ENCODE assay signal across 8 cellular contexts in genomic region chr4:3765271-3766206, GRCh38. TPM values are rescaled to one million over a fixed set of nuclear protein-coding genes. Genes with fewer than 3 reads are reported as not detected.
DNase-seq lines count a peak whose midpoint lies in the region; ATAC-seq, FAIRE-seq and TF ChIP-seq lines count a peak whose summit lies in the region.

No MANE protein-coding gene starts in this region.

- H3K4me2 ChIP-seq in BLaER1 = peak overlapping the region; percentile 91
- H3K4me2 ChIP-seq in K562 (ENCODE audit: insufficient read depth, low read length) = no peak overlapping the region

- POLR2A ChIA-PET in K562 (lab: Yijun Ruan, JAX) = interaction anchor here (0.5 to 0.9 kb wide), 3 partner anchors 17 to 285 kb away, joined by 3 read pairs; no protein-coding TSS in a partner anchor

- peaks cover 69% of the 10 kb centered on the region for H3K4me1 ChIP-seq in BLaER1
- peaks cover 0 to 18% of the 10 kb centered on the region in 2 experiments; a peak in 2 of 5 replicates for H3K4me1 ChIP-seq in K562 (replicated peaks in 1 of 2; ENCODE audit: control insufficient read depth in 2 of 2, insufficient read depth in 2 of 2, low read length in 2 of 2)
- H3K4me1 ChIP-seq in suprapubic skin = peaks cover 20% of the 10 kb centered on the region

- peak overlapping the region; percentile 35; the same call in 1 of the 2 replicates for H3K27ac ChIP-seq in BLaER1
- no peak overlapping the region for H3K27ac ChIP-seq in K562 (ENCODE audit: extremely low read depth, low read depth, low read length)
- H3K27ac ChIP-seq in suprapubic skin = no peak overlapping the region

- WGBS in K562 (ENCODE audit: insufficient coverage, low coverage, missing lambda C conversion rate) = 15% methylated on average over 29 of the region's 135 CpGs
- WGBS in suprapubic skin = 3% methylated on average over 12 of the region's 135 CpGs

- FAIRE-seq in K562 (lab: Jason Lieb, UNC) = no peak

- peak; percentile 95 for ATAC-seq in K562
- ATAC-seq in GM21529 (IDR thresholded peaks at IDR 0.05; ENCODE audit: unreplicated experiment) = no peak
- no peak for ATAC-seq in GM18498 (IDR thresholded peaks at IDR 0.05; ENCODE audit: unreplicated experiment)

- H3K27me3 ChIP-seq in BLaER1 = peaks cover 18% of the 10 kb centered on the region
- H3K27me3 ChIP-seq in K562 (ENCODE audit: control insufficient read depth in 2 of 2, insufficient read depth in 2 of 2, low read length in 2 of 2) = peaks cover 2 to 18% of the 10 kb centered on the region in 2 experiments; a peak in 2 of 5 replicates
- peaks cover 68% of the 10 kb centered on the region for H3K27me3 ChIP-seq in suprapubic skin

- TF ChIP-seq POLR2A in K562 (conservative IDR thresholded peaks at IDR 0.05) = no peak
- TF ChIP-seq POLR2A in suprapubic skin (IDR thresholded peaks at IDR 0.05) = no peak

- peaks cover 31% of the 10 kb centered on the region for H3K27me3 Mint-ChIP-seq in IgD-negative memory B cell

- peaks cover 0 to 2% (median 0%) of the 10 kb centered on the region in 3 donors for H3K9me3 Mint-ChIP-seq in IgD-negative memory B cell

- no peak for TF ChIP-seq EP300 in K562 (IDR thresholded peaks at IDR 0.05; ENCODE audit: low read length)
- TF ChIP-seq EP300 in suprapubic skin (IDR thresholded peaks at IDR 0.05) = no peak

- in situ Hi-C loops in K562 (cut with MboI) = no loop called here

- H3K9ac ChIP-seq in BLaER1 (peak overlapping the region; percentile 65), K562 (ENCODE audit: insufficient read depth in 1 of 2, low read depth in 2 of 2, low read length in 2 of 2) (no peak overlapping the region)

- H4K20me1 ChIP-seq in BLaER1 = peaks cover 36% of the 10 kb centered on the region
- peaks cover 4% of the 10 kb centered on the region; the same call in 1 of the 2 replicates for H4K20me1 ChIP-seq in K562 (replicated peaks; ENCODE audit: control insufficient read depth, insufficient read depth, low read length)

- H3K4me3 ChIP-seq in BLaER1 (peak overlapping the region; percentile 74), K562 (no peak overlapping the region), suprapubic skin (peak overlapping the region; percentile 44)

- no peaks in the 10 kb centered on the region for H3K9me1 ChIP-seq in K562 (ENCODE audit: control insufficient read depth, insufficient read depth, low read length)

- peak; percentile 53 to 86 (median 80) for DNase-seq in K562 (ENCODE audit: extremely low read depth in 1 of 4, low spot score in 3 of 4)
- peak; percentile 80 for DNase-seq in iris pigment epithelial cell (ENCODE audit: low read depth)
- DNase-seq in suprapubic skin (ENCODE audit: low spot score in 2 of 2) = no peak
- DNase-seq in stimulated activated CD4-positive, alpha-beta T cell treated with anti-CD3 and anti-CD28 coated beads, Interleukin-12 subunit alpha, Interleukin-12 subunit beta, amount 100 ng/mL, for 4 hours = no peak

- no peaks in the 10 kb centered on the region for H3K79me2 ChIP-seq in K562 (ENCODE audit: control insufficient read depth, insufficient read depth, low read length)

- H3K27ac Mint-ChIP-seq in IgD-negative memory B cell = no peak overlapping the region

- no peak for TF ChIP-seq RAD21 in K562 (CRISPR knock-in tag; conservative IDR thresholded peaks at IDR 0.05 in 1 of 2, IDR thresholded peaks at IDR 0.05 in 1 of 2)

- intact Hi-C loops in K562 (cut with micrococcal nuclease) = no loop called here

- H3K4me3 Mint-ChIP-seq in IgD-negative memory B cell = peak overlapping the region in 3 of 4 donors; percentile 38 to 74 (median 41)

- TF ChIP-seq CTCF in K562 (IDR thresholded peaks at IDR 0.05 in 2 of 3, conservative IDR thresholded peaks at IDR 0.05 in 1 of 3; ENCODE audit: insufficient read depth in 2 of 3, low read depth in 1 of 3, low read length in 3 of 3) (peak in 2 of 3 experiments; percentile 29 to 46; a peak in 2 of 6 replicates), suprapubic skin (IDR thresholded peaks at IDR 0.05) (no peak)

- no peaks in the 10 kb centered on the region for H3K36me3 Mint-ChIP-seq in IgD-negative memory B cell

- no TSS peak for BruUV-seq in K562 (replicated peaks; lab: Mats Ljungman, UMichigan)

- H3K9me3 ChIP-seq in BLaER1 (no peaks in the 10 kb centered on the region), K562 (replicated peaks; ENCODE audit: control insufficient read depth, insufficient read depth, low read depth, low read length) (no peaks in the 10 kb centered on the region), suprapubic skin (no peaks in the 10 kb centered on the region)

- H3K36me3 ChIP-seq in BLaER1 (no peaks in the 10 kb centered on the region), K562 (ENCODE audit: control insufficient read depth, insufficient read depth, low read length) (no peaks in the 10 kb centered on the region), suprapubic skin (no peaks in the 10 kb centered on the region)

- no peak overlapping the region for H2AFZ ChIP-seq in K562 (ENCODE audit: low read depth, low read length)

- CTCF ChIA-PET in K562 (lab: Yijun Ruan, JAX; ENCODE audit: low intra/inter-chr PET ratio) = no interaction called here

- peaks cover 0 to 4% (median 1%) of the 10 kb centered on the region in 3 donors for H3K4me1 Mint-ChIP-seq in IgD-negative memory B cell

TF ChIP-seq in K562, 482 proteins besides CTCF, POLR2A, EP300 and RAD21 (continues in another document):
- TF ChIP-seq SMAD4 (CRISPR knock-in tag; conservative IDR thresholded peaks at IDR 0.05) (peak; percentile 80), E2F6 (IDR thresholded peaks at IDR 0.05; ENCODE audit: borderline replicate concordance in 1 of 2, extremely low read depth in 1 of 2, insufficient read depth in 1 of 2, insufficient read length in 1 of 2, low read depth in 1 of 2, low read length in 1 of 2, poor library complexity in 1 of 2, severe bottlenecking in 1 of 2) (peak in 1 of 2 experiments; percentile 62), EWSR1 (IDR thresholded peaks at IDR 0.05; ENCODE audit: borderline replicate concordance, low read depth, partially characterized antibody) (no peak), ZNF280B (CRISPR knock-in tag; IDR thresholded peaks at IDR 0.05) (no peak), CTBP1 (IDR thresholded peaks at IDR 0.05; ENCODE audit: borderline replicate concordance) (peak; percentile 55; the same call in 1 of the 2 replicates), ZNF140 (CRISPR knock-in tag; IDR thresholded peaks at IDR 0.05) (no peak), NR4A1 (CRISPR knock-in tag; IDR thresholded peaks at IDR 0.05) (no peak), NR4A1 (tag; IDR thresholded peaks at IDR 0.05) (no peak), MBD2 (IDR thresholded peaks at IDR 0.05; ENCODE audit: borderline replicate concordance, low read depth) (no peak)
- TF ChIP-seq, protein P1, sequence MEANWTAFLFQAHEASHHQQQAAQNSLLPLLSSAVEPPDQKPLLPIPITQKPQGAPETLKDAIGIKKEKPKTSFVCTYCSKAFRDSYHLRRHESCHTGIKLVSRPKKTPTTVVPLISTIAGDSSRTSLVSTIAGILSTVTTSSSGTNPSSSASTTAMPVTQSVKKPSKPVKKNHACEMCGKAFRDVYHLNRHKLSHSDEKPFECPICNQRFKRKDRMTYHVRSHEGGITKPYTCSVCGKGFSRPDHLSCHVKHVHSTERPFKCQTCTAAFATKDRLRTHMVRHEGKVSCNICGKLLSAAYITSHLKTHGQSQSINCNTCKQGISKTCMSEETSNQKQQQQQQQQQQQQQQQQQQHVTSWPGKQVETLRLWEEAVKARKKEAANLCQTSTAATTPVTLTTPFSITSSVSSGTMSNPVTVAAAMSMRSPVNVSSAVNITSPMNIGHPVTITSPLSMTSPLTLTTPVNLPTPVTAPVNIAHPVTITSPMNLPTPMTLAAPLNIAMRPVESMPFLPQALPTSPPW (CRISPR knock-in tag; IDR thresholded peaks at IDR 0.05) = peak; percentile 38; the same call in 1 of the 2 replicates

RNA-seq across cellular contexts. Expression of gene ADRA2C, which starts 0.6 kb away (rescaled TPM):
- not detected for polyA plus RNA-seq in IgD-negative memory B cell
- 0.32 and 1.0 TPM in 2 replicates for total RNA-seq in K562 (2011; cell fraction: chromatin; rRNA removed; ENCODE audit: low replicate concordance)
- 1.2 and 1.7 TPM in 2 replicates for total RNA-seq in K562 (2011; cell fraction: nucleolus; rRNA removed)
- total RNA-seq in K562 (2011; cell fraction: nucleoplasm; rRNA removed) = 0.88 TPM in 1 of 2 replicates, not detected in the other
- total RNA-seq in K562 (2014; rRNA removed) = 0.14 and 0.61 TPM in 2 replicates
- total RNA-seq in K562 (2014; rRNA removed; fragmentation: Illumina TruSeq; extraction: Trizol) = 0.11 and 0.13 TPM in 2 replicates
- 0.11 and 0.14 TPM in 2 replicates for total RNA-seq in K562 (2015; rRNA removed; fragmentation: Illumina TruSeq; extraction: Trizol)
- 0.33 and 0.54 TPM in 2 replicates for total RNA-seq in K562 (2021)
- polyA plus RNA-seq in K562 (2011; rRNA removed) = 0.21 and 0.42 TPM in 2 replicates
- polyA plus RNA-seq in K562 (2011; cell fraction: cytosol; rRNA removed) = 0.55 and 1.4 TPM in 2 replicates
- polyA plus RNA-seq in K562 (2011; cell fraction: nucleus; rRNA removed) = 0.77 and 0.88 TPM in 2 replicates
- 0.17 and 0.69 TPM in 2 replicates for polyA plus RNA-seq in K562 (2012)
- polyA plus RNA-seq in K562 (2014; fragmentation: Illumina TruSeq; extraction: Trizol) = 0.06 TPM in 1 of 2 replicates, not detected in the other
- not detected for polyA plus RNA-seq in K562 (2014; fragmentation: Nextera tagmentation; extraction: Ambion mirVana)
- polyA plus RNA-seq in K562 (2014; rRNA removed) = 0.43 and 0.58 TPM in 2 replicates
- polyA minus RNA-seq in K562 (2011; rRNA and poly(A)+ RNA removed) = 0.28 TPM in 1 of 2 replicates, not detected in the other
- 1.6 TPM in 1 of 2 replicates, not detected in the other for polyA minus RNA-seq in K562 (2011; cell fraction: cytosol; rRNA and poly(A)+ RNA removed)
- polyA minus RNA-seq in K562 (2011; cell fraction: nucleus; rRNA and poly(A)+ RNA removed) = 0.81 and 1.1 TPM in 2 replicates
- 1 to 10 TPM; 2.6 to 5.3 (median 4.0) TPM for total RNA-seq in suprapubic skin

Comparison
In these comparisons a context has a peak if more than half of its experiments do, and no peak if none do; other contexts are left out.
1. DNase-seq: peak in K562 (4 of 4) and iris pigment epithelial cell (single experiment); none in suprapubic skin (0 of 2) and stimulated activated CD4-positive, alpha-beta T cell treated with anti-CD3 and anti-CD28 coated beads, Interleukin-12 subunit alpha, Interleukin-12 subunit beta, amount 100 ng/mL, for 4 hours (single experiment).
2. CTCF ChIP-seq: peak in K562 (2 of 3); none in suprapubic skin (0 of 2).